In genomic region chr14:89232366-89233070, GRCh38 we compare ENCODE assay signal across 12 cellular contexts.
"Had no signal": no experiment of that assay in that cellular context is flagged by ENCODE, and none has a peak within 500 bp of the region (broad histone marks: within the 10 kb centered on the region; RNA-seq: fewer than 3 reads in every experiment).

No MANE protein-coding gene starts in this region.

- H3K4me3 ChIP-seq: lung, transverse colon had no signal

- DNase-seq: activated CD4-positive, alpha-beta T cell treated with anti-CD3 and anti-CD28 coated beads, Interleukin-2, amount 10 ng/mL, durations not matched to agents 7 days and 5 days; activated CD4-positive, CD25-positive, alpha-beta regulatory T cell; activated CD8-positive, alpha-beta memory T cell treated with anti-CD3 and anti-CD28 coated beads for 24 hours; activated naive CD4-positive, alpha-beta T cell treated with anti-CD3 and anti-CD28 coated beads, Interleukin-2, amount 50 U/mL, for 16 hours; amygdala; hypothalamus; naive thymus-derived CD8-positive, alpha-beta T cell; T-helper 17 cell; transverse colon had no signal

- H3K9me3 Mint-ChIP-seq: dendritic cell treated with granulocyte-macrophage colony-stimulating factor and Interleukin-4, amounts not matched to agents 40 ng/mL and 50 ng/mL, for 4 days had no signal

- H3K4me3 Mint-ChIP-seq: activated CD4-positive, alpha-beta T cell treated with anti-CD3 and anti-CD28 coated beads, Interleukin-2, amount 10 ng/mL, durations not matched to agents 7 days and 5 days; brain; dendritic cell treated with granulocyte-macrophage colony-stimulating factor and Interleukin-4, amounts not matched to agents 40 ng/mL and 50 ng/mL, for 4 days; naive thymus-derived CD8-positive, alpha-beta T cell; T-helper 17 cell had no signal

- H3K9me3 ChIP-seq: transverse colon had no signal

- H3K27me3 Mint-ChIP-seq: activated CD4-positive, alpha-beta T cell treated with anti-CD3 and anti-CD28 coated beads, Interleukin-2, amount 10 ng/mL, durations not matched to agents 7 days and 5 days; brain; dendritic cell treated with granulocyte-macrophage colony-stimulating factor and Interleukin-4, amounts not matched to agents 40 ng/mL and 50 ng/mL, for 4 days; naive thymus-derived CD8-positive, alpha-beta T cell; T-helper 17 cell had no signal

- H3K27me3 ChIP-seq: transverse colon had no signal

- H3K36me3 ChIP-seq: transverse colon had no signal

- ATAC-seq: naive thymus-derived CD8-positive, alpha-beta T cell; T-helper 17 cell had no signal

- H3K27ac Mint-ChIP-seq: activated CD4-positive, alpha-beta T cell treated with anti-CD3 and anti-CD28 coated beads, Interleukin-2, amount 10 ng/mL, durations not matched to agents 7 days and 5 days; T-helper 17 cell had no signal

- H3K27ac ChIP-seq: transverse colon had no signal

- H3K4me1 Mint-ChIP-seq: activated CD4-positive, alpha-beta T cell treated with anti-CD3 and anti-CD28 coated beads, Interleukin-2, amount 10 ng/mL, durations not matched to agents 7 days and 5 days had no signal
